ENCODE assay signal across 8 cellular contexts in the genomic region with DNA sequence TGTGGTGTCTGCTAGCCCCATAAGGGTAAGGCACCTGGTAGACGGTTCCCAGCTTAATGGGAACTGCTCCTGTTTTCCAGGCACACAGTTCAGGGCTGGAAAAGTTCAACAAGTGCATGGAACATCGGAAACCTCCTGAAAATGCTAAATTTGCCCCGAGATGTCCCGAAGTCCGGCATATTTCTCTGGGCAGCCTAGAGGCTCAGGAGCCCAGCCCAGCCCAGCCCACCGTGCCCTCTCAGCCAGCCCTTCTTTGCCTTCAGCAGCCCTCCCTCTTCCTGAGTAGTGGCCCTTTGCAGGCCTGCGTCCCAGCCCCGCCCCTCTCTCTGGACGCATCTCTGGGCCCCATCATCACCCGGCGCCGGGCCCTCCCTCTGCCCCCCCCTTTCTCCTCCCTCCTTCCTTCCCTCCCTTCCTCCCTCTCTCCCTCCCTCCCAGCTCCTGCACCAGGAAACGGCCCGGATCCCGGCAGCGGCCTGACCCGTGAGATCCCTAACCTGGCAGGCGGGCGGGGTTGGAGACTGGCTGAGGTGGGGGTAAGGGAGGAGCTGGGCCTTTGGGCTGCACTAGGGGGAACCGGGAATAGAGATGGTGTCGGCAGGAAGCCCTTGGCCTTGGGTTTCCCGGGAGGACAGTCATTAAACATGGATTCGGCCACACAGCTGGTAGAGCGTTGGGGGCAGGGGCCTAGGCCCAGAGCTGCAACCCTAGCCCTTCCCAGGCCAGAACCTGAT. TPM values are rescaled to one million over a fixed set of nuclear protein-coding genes. Genes with fewer than 3 reads are reported as not detected.
A peak's percentile ranks its signal among the peaks of the same experiment; 100 is the strongest.
DNase-seq lines count a peak whose midpoint lies in the region; ATAC-seq and TF ChIP-seq lines count a peak whose summit lies in the region.

A gene with protein sequence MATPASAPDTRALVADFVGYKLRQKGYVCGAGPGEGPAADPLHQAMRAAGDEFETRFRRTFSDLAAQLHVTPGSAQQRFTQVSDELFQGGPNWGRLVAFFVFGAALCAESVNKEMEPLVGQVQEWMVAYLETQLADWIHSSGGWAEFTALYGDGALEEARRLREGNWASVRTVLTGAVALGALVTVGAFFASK (plus strand): TSS at position 422 of the 734 bp plus-strand sequence. CDS start 935 bp downstream, outside the sequence.

- TF ChIP-seq CTCF in Calu3 (IDR thresholded peaks at IDR 0.05; ENCODE audit: unreplicated experiment) (no peak), gastroesophageal sphincter (IDR thresholded peaks at IDR 0.05) (no peak), neural crest cell (conservative IDR thresholded peaks at IDR 0.05) (no peak)
- TF ChIP-seq CTCF in activated CD8-positive, alpha-beta T cell treated with anti-CD3 and anti-CD28 coated beads for 36 hours (IDR thresholded peaks at IDR 0.05), result no peak

- 0 to 1% methylated on average over 8 to 10 of the region's 24 CpGs for WGBS in gastroesophageal sphincter (ENCODE audit: low coverage in 1 of 2), 2 donors

- CTCF ChIA-PET in Calu3 (lab: Charles Lee), result interaction anchor here (0.8 to 2.8 kb wide), 5 partner anchors 11 to 186 kb away, joined by 3 to 12 read pairs (median 3); a partner anchor contains a TSS
- CTCF ChIA-PET in activated CD8-positive, alpha-beta T cell treated with anti-CD3 and anti-CD28 coated beads for 36 hours (lab: Charles Lee), result interaction anchor here (2.3 kb wide), 1 partner anchor 15 kb away, joined by 7 read pairs; a partner anchor contains a TSS

- peaks cover 0 to 67% (median 24%) of the 10 kb centered on the region in 3 donors for H3K4me1 ChIP-seq in gastroesophageal sphincter

- peak; percentile 28 to 63 for TF ChIP-seq POLR2A in gastroesophageal sphincter (IDR thresholded peaks at IDR 0.05)

- peak within 1 kb of the TSS; percentile 91 for H3K4me3 Mint-ChIP-seq in Calu3 (ENCODE audit: low read depth, unreplicated experiment)
- H3K4me3 Mint-ChIP-seq in activated CD8-positive, alpha-beta T cell treated with anti-CD3 and anti-CD28 coated beads for 36 hours, result peak within 1 kb of the TSS; percentile 9
- peak within 1 kb of the TSS; percentile 93 for H3K4me3 Mint-ChIP-seq in neural crest cell

- H3K27ac ChIP-seq in gastroesophageal sphincter, result peak within 1 kb of the TSS; percentile 57 to 95 (median 90)

- H3K9me3 Mint-ChIP-seq in Calu3 (ENCODE audit: low read depth, unreplicated experiment) (no peaks in the 10 kb centered on the region), neural crest cell (no peaks in the 10 kb centered on the region)
- H3K9me3 Mint-ChIP-seq in activated CD8-positive, alpha-beta T cell treated with anti-CD3 and anti-CD28 coated beads for 36 hours, result no peaks in the 10 kb centered on the region

- H3K9me3 ChIP-seq in gastroesophageal sphincter, result no peaks in the 10 kb centered on the region

- BruUV-seq in Calu3 (replicated peaks; lab: Mats Ljungman, UMichigan), result TSS peak; percentile 48

- H3K27ac Mint-ChIP-seq in Calu3 (ENCODE audit: unreplicated experiment), result peak within 1 kb of the TSS; percentile 85
- no peak within 1 kb of the TSS for H3K27ac Mint-ChIP-seq in activated CD8-positive, alpha-beta T cell treated with anti-CD3 and anti-CD28 coated beads for 36 hours
- peak within 1 kb of the TSS; percentile 96 for H3K27ac Mint-ChIP-seq in neural crest cell (ENCODE audit: unreplicated experiment)

- intact Hi-C loops in Calu3 (cut with micrococcal nuclease; ENCODE audit: unreplicated experiment), result no loop called here
- intact Hi-C loops in activated CD8-positive, alpha-beta T cell treated with anti-CD3 and anti-CD28 coated beads for 36 hours (cut with micrococcal nuclease), result no loop called here

- no peak for TF ChIP-seq EP300 in gastroesophageal sphincter (IDR thresholded peaks at IDR 0.05)

- POLR2A ChIA-PET in activated CD8-positive, alpha-beta T cell treated with anti-CD3 and anti-CD28 coated beads for 36 hours (lab: Charles Lee), result interaction anchor here (6.4 to 6.5 kb wide), 2 partner anchors 13 to 16 kb away, joined by 40 to 139 read pairs; a partner anchor contains a TSS

- peak; percentile 87 for DNase-seq in Calu3
- peak; percentile 86 for DNase-seq in H4 (ENCODE audit: low spot score)
- peak; percentile 85 for DNase-seq in NCI-H2171 treated with DMSO at 0.1 percent for 48 hours (lab: John Stamatoyannopoulos, UW)
- DNase-seq in activated CD8-positive, alpha-beta T cell treated with anti-CD3 and anti-CD28 coated beads for 36 hours, result peak; percentile 48
- peak; percentile 76 for DNase-seq in neural crest cell (ENCODE audit: low read depth, low spot score)

- H3K27me3 Mint-ChIP-seq in Calu3 (ENCODE audit: unreplicated experiment) (no peaks in the 10 kb centered on the region), neural crest cell (ENCODE audit: low read depth) (no peaks in the 10 kb centered on the region)
- H3K27me3 Mint-ChIP-seq in activated CD8-positive, alpha-beta T cell treated with anti-CD3 and anti-CD28 coated beads for 36 hours, result peaks cover 25% of the 10 kb centered on the region

- peak within 1 kb of the TSS; percentile 51 to 81 for H3K4me3 ChIP-seq in gastroesophageal sphincter

- peaks cover 0 to 40% of the 10 kb centered on the region in 2 donors for H3K36me3 ChIP-seq in gastroesophageal sphincter

- H3K36me3 Mint-ChIP-seq in Calu3 (ENCODE audit: insufficient read depth, unreplicated experiment), result peaks cover 48% of the 10 kb centered on the region
- peaks cover 3% of the 10 kb centered on the region for H3K36me3 Mint-ChIP-seq in activated CD8-positive, alpha-beta T cell treated with anti-CD3 and anti-CD28 coated beads for 36 hours (ENCODE audit: low read depth)
- H3K36me3 Mint-ChIP-seq in neural crest cell (ENCODE audit: low read depth), result no peaks in the 10 kb centered on the region

- no peak for ATAC-seq in activated CD8-positive, alpha-beta T cell treated with anti-CD3 and anti-CD28 coated beads for 36 hours
- ATAC-seq in gastroesophageal sphincter, result peak; percentile 69
- ATAC-seq in HG03457 (IDR thresholded peaks at IDR 0.05; ENCODE audit: unreplicated experiment), result no peak
- no peak for ATAC-seq in HG03196 (IDR thresholded peaks at IDR 0.05; ENCODE audit: unreplicated experiment)

- H3K4me1 Mint-ChIP-seq in Calu3 (ENCODE audit: low read depth, unreplicated experiment) (peaks cover 23% of the 10 kb centered on the region), neural crest cell (peaks cover 42% of the 10 kb centered on the region)
- peaks cover 6% of the 10 kb centered on the region for H3K4me1 Mint-ChIP-seq in activated CD8-positive, alpha-beta T cell treated with anti-CD3 and anti-CD28 coated beads for 36 hours (ENCODE audit: low read depth)

- no peaks in the 10 kb centered on the region for H3K27me3 ChIP-seq in gastroesophageal sphincter

RNA-seq across cellular contexts. Expression of the gene that starts here (rescaled TPM):
- total RNA-seq in Calu3 (2022) (19.0 and 21.3 TPM in 2 replicates), gastroesophageal sphincter (100 to 1,000 TPM in 3 of 4 donors, 10 to 100 TPM in 1; 99.1 to 157 (median 117) TPM), neural crest cell (21.9 and 24.8 TPM in 2 replicates)
- 9.7 and 14.5 TPM in 2 replicates for total RNA-seq in H4 (2014; rRNA removed; shearing (Covaris generic))
- 1 to 10 TPM; 1.1 to 1.3 TPM for total RNA-seq in activated CD8-positive, alpha-beta T cell treated with anti-CD3 and anti-CD28 coated beads for 36 hours

Comparison
In these comparisons a context has a peak if more than half of its experiments do, and no peak if none do; other contexts are left out.
1. H3K4me3 Mint-ChIP-seq: peak in every context shown above with its lines; median percentile 93 in neural crest cell; 91 in Calu3; 9 in activated CD8-positive, alpha-beta T cell treated with anti-CD3 and anti-CD28 coated beads for 36 hours.